20 cellular contexts compared by ENCODE assay signal in the genomic region with DNA sequence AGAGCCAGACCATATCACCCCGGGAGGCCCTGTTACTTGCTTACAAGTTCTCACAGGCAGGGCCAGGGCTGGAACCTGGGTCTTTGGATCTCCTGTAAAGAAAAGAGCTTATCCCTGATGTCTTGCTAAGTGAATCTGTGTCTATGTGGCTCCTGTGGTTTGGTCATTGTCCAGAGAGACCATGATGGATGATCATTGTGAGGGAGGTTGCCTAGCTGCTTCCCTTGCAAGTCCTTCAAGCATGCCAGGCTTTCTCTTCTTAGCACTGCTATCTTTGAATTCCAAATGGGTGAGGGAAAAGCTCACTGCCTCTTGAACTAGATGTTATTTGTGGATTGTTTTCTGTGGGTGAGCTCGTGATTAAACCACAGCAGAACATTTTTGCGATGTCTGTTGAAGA.
DNase-seq lines count a peak whose midpoint lies in the region; FAIRE-seq and TF ChIP-seq lines count a peak whose summit lies in the region.
"Had no signal": no experiment of that assay in that cellular context is flagged by ENCODE, and none has a peak within 500 bp of the region (broad histone marks: within the 10 kb centered on the region; RNA-seq: fewer than 3 reads in every experiment).

No MANE protein-coding gene starts in this region.

- no peaks in the 10 kb centered on the region for H3K9me3 ChIP-seq in astrocyte (ENCODE audit: insufficient read depth, low read depth, low read length)
- H3K9me3 ChIP-seq in tibial artery: no peaks in the 10 kb centered on the region
- H3K9me3 ChIP-seq: testis had no signal

- H3K9ac ChIP-seq in astrocyte (ENCODE audit: low read length): no peak overlapping the region
- H3K9ac ChIP-seq: neural progenitor cell had no signal

- H3K4me1 ChIP-seq in astrocyte (ENCODE audit: insufficient read depth, low read length) (no peaks in the 10 kb centered on the region), tibial artery (no peaks in the 10 kb centered on the region)
- H3K4me1 ChIP-seq: neural progenitor cell, testis had no signal

- H3K36me3 ChIP-seq in astrocyte (ENCODE audit: insufficient read depth, low read length): no peaks in the 10 kb centered on the region
- no peaks in the 10 kb centered on the region for H3K36me3 ChIP-seq in tibial artery
- H3K36me3 ChIP-seq: neural progenitor cell had no signal

- H3K4me3 ChIP-seq in astrocyte (ENCODE audit: insufficient read depth, low read depth, low read length) (no peak overlapping the region), tibial artery (no peak overlapping the region)
- H3K4me3 ChIP-seq: neural progenitor cell, testis had no signal

- no peak overlapping the region for H3K27ac Mint-ChIP-seq in astrocyte (ENCODE audit: unreplicated experiment)
- H3K27ac Mint-ChIP-seq: CD8-positive, alpha-beta T cell; neural progenitor cell; T-cell had no signal

- intact Hi-C loops in tibial artery (cut with DNase I; ENCODE audit: low total_unique reads): no loop called here

- TF ChIP-seq CTCF in astrocyte (IDR thresholded peaks at IDR 0.05; ENCODE audit: insufficient read depth, low read depth, low read length) (no peak), tibial artery (IDR thresholded peaks at IDR 0.05) (no peak)

- FAIRE-seq in astrocyte (lab: Jason Lieb, UNC): no peak
- FAIRE-seq: H1, keratinocyte had no signal

- H3K27ac ChIP-seq in astrocyte (ENCODE audit: low read depth, low read length): no peak overlapping the region
- H3K27ac ChIP-seq in tibial artery: no peak overlapping the region
- H3K27ac ChIP-seq: neural progenitor cell, testis had no signal

- H2AFZ ChIP-seq in astrocyte (ENCODE audit: low read depth, low read length): no peak overlapping the region
- H2AFZ ChIP-seq: neural progenitor cell had no signal

- no peaks in the 10 kb centered on the region for H3K27me3 ChIP-seq in astrocyte (ENCODE audit: insufficient read depth, low read length)
- H3K27me3 ChIP-seq in tibial artery: no peaks in the 10 kb centered on the region
- H3K27me3 ChIP-seq: neural progenitor cell, testis had no signal

- H3K27me3 Mint-ChIP-seq in astrocyte (ENCODE audit: low read depth, unreplicated experiment): peaks cover 2% of the 10 kb centered on the region
- H3K27me3 Mint-ChIP-seq: T-cell had no signal

- H3K9me3 Mint-ChIP-seq in astrocyte (ENCODE audit: unreplicated experiment): no peaks in the 10 kb centered on the region
- H3K9me3 Mint-ChIP-seq: neural progenitor cell had no signal

- peaks cover 16% of the 10 kb centered on the region for H3K4me1 Mint-ChIP-seq in astrocyte (ENCODE audit: low read depth, unreplicated experiment)
- H3K4me1 Mint-ChIP-seq: T-cell had no signal

- H3K36me3 Mint-ChIP-seq in astrocyte (ENCODE audit: low read depth, unreplicated experiment): peaks cover 2% of the 10 kb centered on the region
- H3K36me3 Mint-ChIP-seq: CD8-positive, alpha-beta T cell; neural progenitor cell; T-cell had no signal

- no peak overlapping the region for H3K4me2 ChIP-seq in astrocyte (ENCODE audit: low read length)
- H3K4me2 ChIP-seq: neural progenitor cell had no signal

- H4K20me1 ChIP-seq in astrocyte (ENCODE audit: insufficient read depth, low read length): no peaks in the 10 kb centered on the region

- H3K79me2 ChIP-seq in astrocyte (ENCODE audit: insufficient read depth, low read length): no peaks in the 10 kb centered on the region

- H3K4me3 Mint-ChIP-seq in astrocyte (ENCODE audit: unreplicated experiment): no peak overlapping the region
- H3K4me3 Mint-ChIP-seq: CD8-positive, alpha-beta T cell; neural progenitor cell; T-cell had no signal

- DNase-seq in EH (ENCODE audit: low read depth): peak; percentile 25
- DNase-seq in astrocyte (ENCODE audit: low read depth): peak; percentile 86
- DNase-seq in inferior parietal cortex (ENCODE audit: extremely low spot score): peak; percentile 44
- DNase-seq in renal cortical epithelial cell (ENCODE audit: low read depth): peak; percentile 76
- DNase-seq in dermis blood vessel endothelial cell: no peak
- DNase-seq in NCI-H82 treated with DMSO at 0.1 percent for 48 hours (lab: John Stamatoyannopoulos, UW; ENCODE audit: unreplicated experiment): no peak
- no peak for DNase-seq in NCI-H82 (lab: John Stamatoyannopoulos, UW)
- DNase-seq in tibial artery: no peak
- DNase-seq: activated gamma-delta T cell treated with Interleukin-2 at 50 U/mL for 16 hours; CD8-positive, alpha-beta T cell; hippocampal formation; Karpas-422; NCI-H1092; NCI-H2029 treated with DMSO at 0.1 percent for 48 hours; SHP77; T-cell; testis had no signal

Comparison
In these comparisons a context has a peak if more than half of its experiments do, and no peak if none do; other contexts are left out.
1. DNase-seq: peak in EH (single experiment), astrocyte (single experiment), inferior parietal cortex (single experiment) and renal cortical epithelial cell (single experiment); none in dermis blood vessel endothelial cell (single experiment), NCI-H82 treated with DMSO at 0.1 percent for 48 hours (single experiment), NCI-H82 (single experiment) and tibial artery (0 of 2).